ENCODE assay signal across 1 cellular context in the genomic region with DNA sequence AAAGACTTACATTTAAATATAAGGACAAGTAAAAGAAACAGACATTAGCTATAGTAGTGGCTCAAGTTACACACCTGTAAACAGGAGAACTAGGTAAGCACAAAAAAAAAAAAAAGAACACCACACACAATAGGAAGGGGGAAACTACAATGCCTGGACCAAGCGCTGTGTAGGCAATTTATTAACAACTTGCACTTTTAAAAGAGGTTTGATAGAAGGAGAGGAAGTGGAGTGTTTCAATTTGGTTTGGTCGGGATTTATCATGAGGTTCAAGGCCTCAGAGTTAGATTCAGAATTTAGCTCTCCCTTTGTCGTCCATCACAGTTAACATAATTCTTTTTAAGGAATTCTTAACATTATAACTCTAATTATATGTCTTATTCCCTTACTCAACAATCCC.
TF ChIP-seq lines count a peak whose summit lies in the region.

No MANE protein-coding gene starts in this region.

TF ChIP-seq in neural cell, 6 proteins besides CTCF, POLR2A, EP300 and RAD21 (continued from another document):
- TF ChIP-seq REST (IDR thresholded peaks at IDR 0.05; ENCODE audit: borderline replicate concordance) (no peak), POLR2AphosphoS5 (IDR thresholded peaks at IDR 0.05) (no peak)
